Comparison of ENCODE assay signal across 10 cellular contexts in the genomic region with DNA sequence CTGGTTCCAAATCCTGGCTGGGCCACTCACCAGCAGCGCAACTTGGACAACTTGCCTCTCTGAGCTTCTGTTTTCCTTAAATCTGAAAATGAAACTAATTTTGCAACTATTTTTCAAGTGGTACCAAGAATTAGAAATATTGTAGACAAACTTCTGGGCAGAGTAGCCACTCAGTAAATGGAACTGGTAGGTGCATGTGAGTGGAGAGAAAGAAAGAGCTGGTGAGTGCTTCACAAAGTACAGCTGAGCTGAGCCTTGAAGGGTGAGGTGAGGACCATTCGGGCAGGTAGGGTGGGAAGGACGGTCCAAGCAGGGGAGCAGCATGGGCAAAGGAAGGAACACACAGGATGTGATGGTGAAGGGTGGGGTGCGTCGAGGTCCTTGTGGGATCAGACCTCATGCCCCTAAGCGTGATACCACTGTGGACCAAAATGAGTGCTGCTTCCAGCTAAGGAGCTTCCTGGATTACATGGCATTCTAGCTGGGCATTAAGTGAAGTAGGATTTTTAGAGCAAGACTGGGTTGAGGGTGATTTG. TPM values are rescaled to one million over a fixed set of nuclear protein-coding genes. Genes with fewer than 3 reads are reported as not detected.
DNase-seq lines count a peak whose midpoint lies in the region; ATAC-seq and TF ChIP-seq lines count a peak whose summit lies in the region.
"Had no signal": no experiment of that assay in that cellular context is flagged by ENCODE, and none has a peak within 500 bp of the region (broad histone marks: within the 10 kb centered on the region; RNA-seq: fewer than 3 reads in every experiment).

No MANE protein-coding gene starts in this region.

- H3K4me2 ChIP-seq in DND-41 (ENCODE audit: insufficient read depth, low read length): peak overlapping the region; percentile 60
- H3K4me2 ChIP-seq: neural progenitor cell had no signal

- no peaks in the 10 kb centered on the region for H3K27me3 Mint-ChIP-seq in activated naive CD8-positive, alpha-beta T cell treated with anti-CD3 and anti-CD28 coated beads for 36 hours

- intact Hi-C loops in sciatic nerve (cut with DNase I): no loop called here
- intact Hi-C loops in ovary (cut with DNase I): no loop called here

- H3K79me2 ChIP-seq in DND-41 (ENCODE audit: insufficient read depth, low read length): no peaks in the 10 kb centered on the region

- H3K36me3 Mint-ChIP-seq in activated naive CD8-positive, alpha-beta T cell treated with anti-CD3 and anti-CD28 coated beads for 36 hours: peaks cover 5% of the 10 kb centered on the region
- H3K36me3 Mint-ChIP-seq: neural progenitor cell had no signal

- no peaks in the 10 kb centered on the region for H3K36me3 ChIP-seq in DND-41 (ENCODE audit: insufficient read depth, low read length)
- H3K36me3 ChIP-seq in ovary: no peaks in the 10 kb centered on the region
- no peaks in the 10 kb centered on the region for H3K36me3 ChIP-seq in brain microvascular endothelial cell (replicated peaks)
- H3K36me3 ChIP-seq: neural progenitor cell had no signal

- no peak for DNase-seq in DND-41
- no peak for DNase-seq in activated naive CD8-positive, alpha-beta T cell treated with anti-CD3 and anti-CD28 coated beads for 36 hours
- DNase-seq in sciatic nerve (ENCODE audit: low spot score): no peak
- DNase-seq in ovary: no peak
- DNase-seq in erythroblast (lab: John Stamatoyannopoulos, UW): no peak
- DNase-seq in brain microvascular endothelial cell: no peak
- DNase-seq: NCI-H82 had no signal

- peak overlapping the region; percentile 70 for H3K4me3 Mint-ChIP-seq in activated naive CD8-positive, alpha-beta T cell treated with anti-CD3 and anti-CD28 coated beads for 36 hours
- H3K4me3 Mint-ChIP-seq: neural progenitor cell had no signal

- H3K9me3 ChIP-seq in DND-41 (ENCODE audit: insufficient read depth, low read length, severe bottlenecking) (no peaks in the 10 kb centered on the region), ovary (no peaks in the 10 kb centered on the region)

- peaks cover 46% of the 10 kb centered on the region for H3K4me1 Mint-ChIP-seq in activated naive CD8-positive, alpha-beta T cell treated with anti-CD3 and anti-CD28 coated beads for 36 hours

- H2AFZ ChIP-seq in DND-41 (ENCODE audit: low read depth, low read length): peak overlapping the region; percentile 63
- H2AFZ ChIP-seq: neural progenitor cell had no signal

- H3K27me3 ChIP-seq in DND-41 (ENCODE audit: insufficient read depth, low read length, poor library complexity): no peaks in the 10 kb centered on the region
- H3K27me3 ChIP-seq in ovary: no peaks in the 10 kb centered on the region
- no peaks in the 10 kb centered on the region for H3K27me3 ChIP-seq in brain microvascular endothelial cell (replicated peaks)

- H3K4me1 ChIP-seq in DND-41 (ENCODE audit: insufficient read depth, low read length): peaks cover 44% of the 10 kb centered on the region
- H3K4me1 ChIP-seq in ovary (ENCODE audit: insufficient read depth): peaks cover 4% of the 10 kb centered on the region
- H3K4me1 ChIP-seq: neural progenitor cell had no signal

- no peak for TF ChIP-seq EP300 in ovary (IDR thresholded peaks at IDR 0.05)

- in situ Hi-C loops in brain microvascular endothelial cell (cut with HindIII; ENCODE audit: low pct_ligation_motif_present, low sequenced_read_pairs): no loop called here

- TF ChIP-seq CTCF in DND-41 (IDR thresholded peaks at IDR 0.05; ENCODE audit: borderline replicate concordance, extremely low read depth, low read length, poor library complexity, severe bottlenecking): no peak
- TF ChIP-seq CTCF in ovary (IDR thresholded peaks at IDR 0.05): no peak
- no peak for TF ChIP-seq CTCF in brain microvascular endothelial cell (IDR thresholded peaks at IDR 0.05; ENCODE audit: low read depth, low read length, missing control alignments)

- peak overlapping the region; percentile 91 for H3K27ac Mint-ChIP-seq in activated naive CD8-positive, alpha-beta T cell treated with anti-CD3 and anti-CD28 coated beads for 36 hours
- H3K27ac Mint-ChIP-seq: neural progenitor cell had no signal

- peak overlapping the region; percentile 81 for H3K27ac ChIP-seq in DND-41 (ENCODE audit: low read length)
- H3K27ac ChIP-seq in ovary: no peak overlapping the region
- H3K27ac ChIP-seq in brain microvascular endothelial cell: no peak overlapping the region
- H3K27ac ChIP-seq: neural progenitor cell had no signal

- no peak for TF ChIP-seq POLR2A in ovary (IDR thresholded peaks at IDR 0.05)
- no peak for TF ChIP-seq POLR2A in erythroblast (IDR thresholded peaks at IDR 0.05; ENCODE audit: low read length)

- peak; percentile 30 for ATAC-seq in DND-41 (ENCODE audit: insufficient read depth, low read depth)
- peak; percentile 5 for ATAC-seq in HG03196 (IDR thresholded peaks at IDR 0.05; ENCODE audit: unreplicated experiment)
- ATAC-seq in sciatic nerve: peak; percentile 36
- no peak for ATAC-seq in HG02623 (IDR thresholded peaks at IDR 0.05; ENCODE audit: unreplicated experiment)

- no peaks in the 10 kb centered on the region for H4K20me1 ChIP-seq in DND-41 (ENCODE audit: insufficient read depth, low read length)

- H3K9ac ChIP-seq in DND-41 (ENCODE audit: low read depth, low read length): peak overlapping the region; percentile 45
- H3K9ac ChIP-seq: neural progenitor cell had no signal

- H3K4me3 ChIP-seq in DND-41 (ENCODE audit: low read depth in 1 of 2, low read length in 2 of 2) (peak overlapping the region in 1 of 2 experiments; percentile 26; a peak in 1 of 4 replicates), ovary (no peak overlapping the region), brain microvascular endothelial cell (ENCODE audit: low read depth, low read length) (no peak overlapping the region)
- H3K4me3 ChIP-seq: neural progenitor cell had no signal

- WGBS in ovary, 3 donors: 86 to 92% (median 90%) methylated on average over 6 of the region's 6 CpGs

- H3K9me3 Mint-ChIP-seq in activated naive CD8-positive, alpha-beta T cell treated with anti-CD3 and anti-CD28 coated beads for 36 hours: no peaks in the 10 kb centered on the region
- H3K9me3 Mint-ChIP-seq: neural progenitor cell had no signal

RNA-seq across cellular contexts. Expression of gene TET3, which starts 14.4 kb away (rescaled TPM):
- 10 to 100 TPM; 14.8 TPM for total RNA-seq in activated naive CD8-positive, alpha-beta T cell treated with anti-CD3 and anti-CD28 coated beads for 36 hours
- total RNA-seq in sciatic nerve (12.1 TPM), ovary (10 to 100 TPM in 2 of 7 donors, 1 to 10 TPM in 5; 5.1 to 13.5 (median 7.9) TPM)
- 1 to 10 TPM; 2.6 to 3.3 TPM for polyA plus RNA-seq in ovary

RNA-seq across cellular contexts. Expression of gene DGUOK, which starts 43.7 kb away (rescaled TPM):
- total RNA-seq in activated naive CD8-positive, alpha-beta T cell treated with anti-CD3 and anti-CD28 coated beads for 36 hours: 10 to 100 TPM; 96.8 to 97.1 TPM
- 38.8 TPM for total RNA-seq in sciatic nerve
- 10 to 100 TPM; 45.8 to 66.2 (median 52.4) TPM for total RNA-seq in ovary
- 10 to 100 TPM; 70.7 to 84.1 TPM for polyA plus RNA-seq in ovary
